Comparison of ENCODE assay signal across 13 cellular contexts in the genomic region with DNA sequence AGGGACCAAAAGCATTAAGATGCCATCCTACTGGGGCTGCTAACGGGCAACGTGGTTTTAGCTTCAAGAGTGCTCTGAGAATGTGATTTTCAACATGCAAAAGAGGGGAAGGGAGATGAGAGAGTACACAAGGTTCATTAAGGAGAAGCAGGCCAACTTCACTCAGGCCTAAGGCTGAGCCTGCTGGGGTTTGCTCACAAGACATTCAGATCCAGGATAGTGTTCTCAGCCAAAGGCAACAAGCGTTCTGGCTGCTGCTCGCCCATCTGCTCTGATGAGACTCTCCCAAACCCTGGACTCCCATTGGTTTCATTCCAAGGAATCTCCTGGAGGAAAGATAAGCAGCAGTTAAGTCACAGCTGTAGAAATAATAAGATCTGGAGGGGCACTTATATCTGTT. TPM values are rescaled to one million over a fixed set of nuclear protein-coding genes. Genes with fewer than 3 reads are reported as not detected.
DNase-seq lines count a peak whose midpoint lies in the region; ATAC-seq and TF ChIP-seq lines count a peak whose summit lies in the region.
"Had no signal": no experiment of that assay in that cellular context is flagged by ENCODE, and none has a peak within 500 bp of the region (broad histone marks: within the 10 kb centered on the region; RNA-seq: fewer than 3 reads in every experiment).

No MANE protein-coding gene starts in this region.

- no peaks in the 10 kb centered on the region for H3K36me3 Mint-ChIP-seq in osteocyte (ENCODE audit: unreplicated experiment)
- no peaks in the 10 kb centered on the region for H3K36me3 Mint-ChIP-seq in effector memory CD8-positive, alpha-beta T cell (ENCODE audit: insufficient read depth)
- H3K36me3 Mint-ChIP-seq in T-helper 2 cell treated with Interferon-gamma antibody and Interleukin-4, amounts not matched to agents 5 μg/mL and 100 μg/mL, for 36 hours (ENCODE audit: low read depth), result no peaks in the 10 kb centered on the region

- no peak overlapping the region for H3K4me3 Mint-ChIP-seq in osteocyte (ENCODE audit: unreplicated experiment)
- H3K4me3 Mint-ChIP-seq in effector memory CD8-positive, alpha-beta T cell, result no peak overlapping the region
- no peak overlapping the region for H3K4me3 Mint-ChIP-seq in T-helper 2 cell treated with Interferon-gamma antibody and Interleukin-4, amounts not matched to agents 5 μg/mL and 100 μg/mL, for 36 hours
- H3K4me3 Mint-ChIP-seq: GM23338 had no signal

- H3K4me1 Mint-ChIP-seq in osteocyte (ENCODE audit: unreplicated experiment), result peaks cover 56% of the 10 kb centered on the region
- H3K4me1 Mint-ChIP-seq in effector memory CD8-positive, alpha-beta T cell (ENCODE audit: low read depth in 2 of 2), result no peaks in the 10 kb centered on the region
- no peaks in the 10 kb centered on the region for H3K4me1 Mint-ChIP-seq in T-helper 2 cell treated with Interferon-gamma antibody and Interleukin-4, amounts not matched to agents 5 μg/mL and 100 μg/mL, for 36 hours (ENCODE audit: low read depth)

- H3K27me3 ChIP-seq in cardiac muscle cell, result no peaks in the 10 kb centered on the region

- TF ChIP-seq CTCF in cardiac muscle cell (IDR thresholded peaks at IDR 0.05; ENCODE audit: low read depth, low read length) (no peak), osteocyte (IDR thresholded peaks at IDR 0.05) (no peak)

- no peaks in the 10 kb centered on the region for H3K27me3 Mint-ChIP-seq in osteocyte (ENCODE audit: unreplicated experiment)
- H3K27me3 Mint-ChIP-seq in effector memory CD8-positive, alpha-beta T cell, result no peaks in the 10 kb centered on the region
- peaks cover 7% of the 10 kb centered on the region for H3K27me3 Mint-ChIP-seq in T-helper 2 cell treated with Interferon-gamma antibody and Interleukin-4, amounts not matched to agents 5 μg/mL and 100 μg/mL, for 36 hours (ENCODE audit: low read depth)

- no peaks in the 10 kb centered on the region for H3K9me3 ChIP-seq in cardiac muscle cell (ENCODE audit: low read depth)
- H3K9me3 ChIP-seq: prostate gland had no signal

- peaks cover 11% of the 10 kb centered on the region for H3K4me1 ChIP-seq in cardiac muscle cell (ENCODE audit: low read depth)
- H3K4me1 ChIP-seq: prostate gland had no signal

- peak overlapping the region; percentile 39 for H3K27ac ChIP-seq in cardiac muscle cell
- H3K27ac ChIP-seq: SK-N-MC had no signal

- peak overlapping the region; percentile 83 for H3K27ac Mint-ChIP-seq in osteocyte (ENCODE audit: unreplicated experiment)
- H3K27ac Mint-ChIP-seq in effector memory CD8-positive, alpha-beta T cell, result no peak overlapping the region
- H3K27ac Mint-ChIP-seq in T-helper 2 cell treated with Interferon-gamma antibody and Interleukin-4, amounts not matched to agents 5 μg/mL and 100 μg/mL, for 36 hours, result no peak overlapping the region
- H3K27ac Mint-ChIP-seq: GM23338 had no signal

- no peak for ATAC-seq in effector memory CD8-positive, alpha-beta T cell (replicated peaks)
- ATAC-seq: GM23338 had no signal

- DNase-seq in Ammon's horn (ENCODE audit: low spot score), result peak; percentile 22
- DNase-seq in amniotic epithelial cell (ENCODE audit: low read depth), result peak; percentile 37
- DNase-seq in cardiac muscle cell (ENCODE audit: low read depth in 1 of 2, low spot score in 1 of 2), result peak in 1 of 2 donors; percentile 95
- DNase-seq in osteocyte (ENCODE audit: extremely low spot score, unreplicated experiment), result no peak
- DNase-seq in stimulated activated CD4-positive, alpha-beta T cell treated with anti-CD3 and anti-CD28 coated beads, Interleukin-4, amount 100 ng/mL, for 24 hours, result no peak
- DNase-seq in effector memory CD8-positive, alpha-beta T cell, result no peak
- no peak for DNase-seq in activated effector memory CD4-positive, alpha-beta T cell treated with Interleukin-2 at 50 U/mL for 16 hours
- no peak for DNase-seq in T-helper 2 cell treated with Interferon-gamma antibody and Interleukin-4, amounts not matched to agents 5 μg/mL and 100 μg/mL, for 36 hours (ENCODE audit: low spot score)
- DNase-seq: activated CD4-positive, alpha-beta T cell treated with anti-CD3 and anti-CD28 coated beads for 4 hours; Kasumi-1 had no signal

- no peaks in the 10 kb centered on the region for H3K36me3 ChIP-seq in cardiac muscle cell
- H3K36me3 ChIP-seq: prostate gland had no signal

- H3K4me3 ChIP-seq in cardiac muscle cell, result no peak overlapping the region
- H3K4me3 ChIP-seq: GM23338, prostate gland, SK-N-MC had no signal

- no peaks in the 10 kb centered on the region for H3K9me3 Mint-ChIP-seq in osteocyte (ENCODE audit: unreplicated experiment)
- no peaks in the 10 kb centered on the region for H3K9me3 Mint-ChIP-seq in effector memory CD8-positive, alpha-beta T cell
- H3K9me3 Mint-ChIP-seq in T-helper 2 cell treated with Interferon-gamma antibody and Interleukin-4, amounts not matched to agents 5 μg/mL and 100 μg/mL, for 36 hours, result peaks cover 5% of the 10 kb centered on the region
- H3K9me3 Mint-ChIP-seq: GM23338 had no signal

RNA-seq across cellular contexts. Expression of gene UPB1, which starts 23.6 kb away (rescaled TPM):
- 0.99 and 1.6 TPM in 2 replicates for total RNA-seq in cardiac muscle cell
- 1.8 and 4.0 TPM in 2 replicates for polyA plus RNA-seq in cardiac muscle cell
- not detected in 2 replicates for total RNA-seq in osteocyte
- total RNA-seq: GM23338 had no signal

RNA-seq across cellular contexts. Expression of gene ADORA2A, which starts 44.2 kb away (rescaled TPM):
- 9.1 and 13.7 TPM in 2 replicates for total RNA-seq in cardiac muscle cell
- 4.0 and 5.9 TPM in 2 replicates for polyA plus RNA-seq in cardiac muscle cell
- total RNA-seq in osteocyte, result 1.6 and 3.5 TPM in 2 replicates

Comparison
In these comparisons a context has a peak if more than half of its experiments do, and no peak if none do; other contexts are left out.
1. DNase-seq: peak in Ammon's horn (single experiment) and amniotic epithelial cell (single experiment); none in osteocyte (single experiment), stimulated activated CD4-positive, alpha-beta T cell treated with anti-CD3 and anti-CD28 coated beads, Interleukin-4, amount 100 ng/mL, for 24 hours (single experiment), effector memory CD8-positive, alpha-beta T cell (0 of 3), activated effector memory CD4-positive, alpha-beta T cell treated with Interleukin-2 at 50 U/mL for 16 hours (single experiment) and T-helper 2 cell treated with Interferon-gamma antibody and Interleukin-4, amounts not matched to agents 5 μg/mL and 100 μg/mL, for 36 hours (single experiment).